Comparison of ENCODE assay signal across 21 cellular contexts in genomic region chr15:35741881-35742280, GRCh38.
"Had no signal": no experiment of that assay in that cellular context is flagged by ENCODE, and none has a peak within 500 bp of the region (broad histone marks: within the 10 kb centered on the region; RNA-seq: fewer than 3 reads in every experiment).

No MANE protein-coding gene starts in this region.

- H3K27ac Mint-ChIP-seq: immature natural killer cell; stimulated activated memory B cell treated with anti-CD40 and anti-IgM and Interleukin-4, amounts not matched to agents 10 μg/mL and 1 μg/mL and 100 μg/mL, for 72 hours; stimulated activated naive CD8-positive, alpha-beta T cell treated with anti-CD3 and anti-CD28 coated beads, Interleukin-15, Interleukin-2, amounts not matched to agents 100 ng/mL and 50 ng/mL, for 24 hours had no signal

- H3K4me3 Mint-ChIP-seq: immature natural killer cell; naive B cell; nephron; stimulated activated memory B cell treated with anti-CD40 and anti-IgM and Interleukin-4, amounts not matched to agents 10 μg/mL and 1 μg/mL and 100 μg/mL, for 72 hours; stimulated activated naive CD8-positive, alpha-beta T cell treated with anti-CD3 and anti-CD28 coated beads, Interleukin-15, Interleukin-2, amounts not matched to agents 100 ng/mL and 50 ng/mL, for 24 hours had no signal

- H3K4me1 Mint-ChIP-seq: immature natural killer cell; naive B cell; stimulated activated memory B cell treated with anti-CD40 and anti-IgM and Interleukin-4, amounts not matched to agents 10 μg/mL and 1 μg/mL and 100 μg/mL, for 72 hours had no signal

- ATAC-seq: gastrocnemius medialis; left colon; left ventricle myocardium superior; psoas muscle; right lobe of liver; stimulated activated memory B cell treated with anti-CD40 and anti-IgM and Interleukin-4, amounts not matched to agents 10 μg/mL and 1 μg/mL and 100 μg/mL, for 72 hours had no signal

- DNase-seq: effector memory CD4-positive, alpha-beta T cell; gastrocnemius medialis; glutamatergic neuron; immature natural killer cell; left colon; left ventricle myocardium superior; mesenchymal stem cell; naive B cell; psoas muscle; retina; right lobe of liver; spleen; stimulated activated CD4-positive, alpha-beta T cell treated with anti-CD3 and anti-CD28 coated beads, Interleukin-15, amount 100 ng/mL, for 24 hours; stimulated activated CD4-positive, alpha-beta T cell treated with anti-CD3 and anti-CD28 coated beads, Interleukin-1b, Interleukin-23, amount 100 ng/mL, for 48 hours; stimulated activated CD4-positive, alpha-beta T cell treated with anti-CD3 and anti-CD28 coated beads, Interleukin-4, amount 100 ng/mL, for 24 hours; tibial artery; upper lobe of left lung; uterus had no signal

- H3K36me3 Mint-ChIP-seq: immature natural killer cell; naive B cell; stimulated activated memory B cell treated with anti-CD40 and anti-IgM and Interleukin-4, amounts not matched to agents 10 μg/mL and 1 μg/mL and 100 μg/mL, for 72 hours had no signal

- H3K9me3 Mint-ChIP-seq: nephron had no signal
